8 cellular contexts compared by ENCODE assay signal in the genomic region with DNA sequence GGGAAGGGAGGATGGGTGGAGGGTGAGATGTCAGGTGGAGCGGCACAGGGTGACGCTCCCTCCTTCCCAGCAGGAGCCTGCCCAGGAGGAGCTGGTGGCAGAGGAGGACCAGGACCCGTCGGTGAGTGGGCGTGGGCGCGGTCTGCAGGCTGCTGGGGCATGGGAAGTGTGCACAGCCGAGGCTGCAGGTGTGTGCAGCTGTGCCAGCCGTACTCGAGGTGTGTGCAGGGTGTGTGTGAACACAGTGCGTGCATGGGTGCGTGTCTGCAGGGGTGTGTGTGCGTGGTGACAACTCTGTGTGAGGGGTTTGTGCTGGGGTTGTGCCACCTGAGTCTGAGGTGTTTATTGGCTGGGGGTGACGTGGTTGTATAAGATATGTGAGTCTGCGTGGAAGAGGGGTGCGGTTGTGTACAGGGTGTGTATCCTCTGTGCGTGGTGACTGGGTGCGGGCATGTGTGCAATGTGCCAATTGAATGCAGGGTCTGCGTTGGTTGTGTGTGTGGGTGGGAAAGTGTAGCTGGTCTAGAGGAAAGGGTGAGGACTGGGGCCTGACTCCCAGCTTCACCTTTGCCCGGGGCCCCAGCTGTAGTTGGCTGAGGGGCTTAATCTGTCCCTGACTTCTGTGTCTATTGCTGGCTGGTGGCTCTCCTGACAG. TPM values are rescaled to one million over a fixed set of nuclear protein-coding genes. Genes with fewer than 3 reads are reported as not detected.
DNase-seq lines count a peak whose midpoint lies in the region; ATAC-seq and TF ChIP-seq lines count a peak whose summit lies in the region.

No MANE protein-coding gene starts in this region.

- H3K23ac ChIP-seq in trophoblast cell (ENCODE audit: low read length): no peak overlapping the region

- H3K9ac ChIP-seq in GM23248 (peak overlapping the region; percentile 81), trophoblast cell (ENCODE audit: low read length) (no peak overlapping the region)

- 0 out of 2 replicates have a peak, but pooled peaks cover 5% of the 10 kb centered on the region for H3F3A ChIP-seq in GM23248 (ENCODE audit: insufficient read depth)

- H3K4ac ChIP-seq in trophoblast cell (ENCODE audit: low read depth, low read length): no peak overlapping the region

- H3K4me2 ChIP-seq in GM23248 (ENCODE audit: unreplicated experiment): peak overlapping the region; percentile 76
- H3K4me2 ChIP-seq in trophoblast cell (ENCODE audit: low read length): peak overlapping the region; percentile 99

- H2AK5ac ChIP-seq in trophoblast cell (ENCODE audit: low read length): no peak overlapping the region

- no peak overlapping the region for H3K14ac ChIP-seq in trophoblast cell (ENCODE audit: low read length)

- peak overlapping the region; percentile 56 for H4K8ac ChIP-seq in trophoblast cell (ENCODE audit: low read depth, low read length)

- peaks cover 6% of the 10 kb centered on the region for H3K79me1 ChIP-seq in trophoblast cell (ENCODE audit: low read length)

- TF ChIP-seq CTCF in gastroesophageal sphincter (IDR thresholded peaks at IDR 0.05): no peak

- H3K27me3 ChIP-seq in GM23248 (replicated peaks; ENCODE audit: insufficient read depth): no peaks in the 10 kb centered on the region
- H3K27me3 ChIP-seq in gastroesophageal sphincter: no peaks in the 10 kb centered on the region
- H3K27me3 ChIP-seq in trophoblast cell (ENCODE audit: insufficient read depth, low read length): no peaks in the 10 kb centered on the region

- no peak for TF ChIP-seq POLR2A in gastroesophageal sphincter (IDR thresholded peaks at IDR 0.05)

- no peak overlapping the region for H4K91ac ChIP-seq in trophoblast cell (ENCODE audit: low read depth, low read length)

- ATAC-seq in gastroesophageal sphincter: peak; percentile 48
- ATAC-seq in GM18870 (IDR thresholded peaks at IDR 0.05; ENCODE audit: unreplicated experiment): no peak
- no peak for ATAC-seq in GM21447 (IDR thresholded peaks at IDR 0.05; ENCODE audit: unreplicated experiment)

- no peaks in the 10 kb centered on the region for H3K36me3 ChIP-seq in GM23248 (ENCODE audit: low read depth)
- H3K36me3 ChIP-seq in gastroesophageal sphincter: peaks cover 0 to 32% of the 10 kb centered on the region in 2 donors
- no peaks in the 10 kb centered on the region for H3K36me3 ChIP-seq in trophoblast cell (ENCODE audit: control insufficient read depth in 1 of 2, insufficient read depth in 2 of 2, low read length in 2 of 2)

- H3K9me3 ChIP-seq in GM23248 (ENCODE audit: low read depth) (no peaks in the 10 kb centered on the region), gastroesophageal sphincter (no peaks in the 10 kb centered on the region), trophoblast cell (ENCODE audit: insufficient read depth, low read depth, low read length) (no peaks in the 10 kb centered on the region)

- H3K4me1 ChIP-seq in GM23248 (ENCODE audit: insufficient read depth): no peaks in the 10 kb centered on the region
- peaks cover 0 to 29% (median 14%) of the 10 kb centered on the region in 3 donors for H3K4me1 ChIP-seq in gastroesophageal sphincter
- peaks cover 6 to 10% of the 10 kb centered on the region in 2 experiments for H3K4me1 ChIP-seq in trophoblast cell (ENCODE audit: control insufficient read depth in 1 of 2, insufficient read depth in 2 of 2, low read length in 2 of 2)

- H2BK120ac ChIP-seq in trophoblast cell (ENCODE audit: insufficient read depth, low read length, poor library complexity): no peak overlapping the region

- no peak overlapping the region for H3K27ac ChIP-seq in GM23248
- peak overlapping the region; percentile 55 to 94 (median 94) for H3K27ac ChIP-seq in gastroesophageal sphincter
- H3K27ac ChIP-seq in trophoblast cell (ENCODE audit: low read depth, low read length): no peak overlapping the region

- in situ Hi-C loops in GM23248 (cut with MboI): no loop called here

- peak overlapping the region; percentile 56 for H4K12ac ChIP-seq in trophoblast cell (ENCODE audit: low read depth, low read length)

- TF ChIP-seq EP300 in gastroesophageal sphincter (IDR thresholded peaks at IDR 0.05): no peak

- peak overlapping the region; percentile 87 for H2AFZ ChIP-seq in GM23248
- H2AFZ ChIP-seq in trophoblast cell (ENCODE audit: insufficient read depth, low read length, poor library complexity): peak overlapping the region; percentile 33

- H3K18ac ChIP-seq in trophoblast cell (ENCODE audit: low read length): no peak overlapping the region

- H3K79me2 ChIP-seq in GM23248 (ENCODE audit: insufficient read depth) (no peaks in the 10 kb centered on the region), trophoblast cell (ENCODE audit: control insufficient read depth, insufficient read depth, low read length, poor library complexity) (no peaks in the 10 kb centered on the region)

- no peaks in the 10 kb centered on the region for H4K20me1 ChIP-seq in GM23248 (ENCODE audit: insufficient read depth)

- no peaks in the 10 kb centered on the region for H3K9me2 ChIP-seq in GM23248 (ENCODE audit: insufficient read depth)

- H3K4me3 ChIP-seq in GM23248 (peak overlapping the region; percentile 79), gastroesophageal sphincter (peak overlapping the region; percentile 62 to 77), trophoblast cell (ENCODE audit: low read depth, low read length) (no peak overlapping the region)

- no peak overlapping the region for H2BK5ac ChIP-seq in trophoblast cell (ENCODE audit: low read depth, low read length, poor library complexity)

- WGBS in GM23248 (ENCODE audit: low coverage in 1 of 2, low lambda C conversion rate in 2 of 2, missing lambda C conversion rate in 2 of 2), 2 experiments: 25 to 26% methylated on average over 20 of the region's 20 CpGs
- 22% methylated on average over 3 of the region's 20 CpGs; no CpG with 5 or more reads in 1 of the 2 donors for WGBS in gastroesophageal sphincter (ENCODE audit: low coverage in 1 of 2), 2 donors
- WGBS in trophoblast cell (ENCODE audit: extremely low coverage, insufficient coverage, insufficient read length): no CpG with 5 or more reads among the region's 20 CpGs

- DNase-seq in GM23248 (peak; percentile 52), activated T-helper 1 cell treated with Interleukin-2 at 50 U/mL for 16 hours (ENCODE audit: low read depth) (peak; percentile 25), trophoblast cell (no peak), SIG-M5 (lab: John Stamatoyannopoulos, UW) (no peak), NCI-H345 treated with DMSO at 0.1 percent for 48 hours (lab: John Stamatoyannopoulos, UW; ENCODE audit: unreplicated experiment) (no peak)

- no peak overlapping the region for H2BK12ac ChIP-seq in trophoblast cell (ENCODE audit: low read length)

RNA-seq across cellular contexts. Expression of a gene that starts 0.7 kb away (rescaled TPM):
- 21.9 and 34.3 TPM in 2 replicates for total RNA-seq in GM23248 (2014; rRNA removed; shearing (Covaris generic))
- 14.0 and 18.7 TPM in 2 replicates for polyA plus RNA-seq in GM23248 (2016; fragmentation: Nextera tagmentation; extraction: Ambion mirVana)
- 100 to 1,000 TPM in 1 of 4 donors, 10 to 100 TPM in 3; 61.1 to 108 (median 84.7) TPM for total RNA-seq in gastroesophageal sphincter
- 3.1 TPM in 2 replicates for polyA plus RNA-seq in trophoblast cell (2013)

RNA-seq across cellular contexts. Expression of a gene that starts 9.0 kb away (rescaled TPM):
- total RNA-seq in GM23248 (2014; rRNA removed; shearing (Covaris generic)): 1.5 TPM in 1 of 2 replicates, not detected in the other
- 1.4 and 2.0 TPM in 2 replicates for polyA plus RNA-seq in GM23248 (2016; fragmentation: Nextera tagmentation; extraction: Ambion mirVana)
- 10 to 100 TPM; 14.5 to 47.1 (median 27.2) TPM for total RNA-seq in gastroesophageal sphincter
- 0.49 and 0.62 TPM in 2 replicates for polyA plus RNA-seq in trophoblast cell (2013)

RNA-seq across cellular contexts. Expression of a gene that starts 12.2 kb away (rescaled TPM):
- 82.5 and 111 TPM in 2 replicates for total RNA-seq in GM23248 (2014; rRNA removed; shearing (Covaris generic))
- polyA plus RNA-seq in GM23248 (2016; fragmentation: Nextera tagmentation; extraction: Ambion mirVana): 1.3 and 1.9 TPM in 2 replicates
- 10 to 100 TPM; 68.3 to 94.7 (median 79.6) TPM for total RNA-seq in gastroesophageal sphincter
- polyA plus RNA-seq in trophoblast cell (2013): 35.5 and 36.6 TPM in 2 replicates

RNA-seq across cellular contexts. Expression of a gene that starts 29.9 kb away (rescaled TPM):
- 51.1 and 55.0 TPM in 2 replicates for total RNA-seq in GM23248 (2014; rRNA removed; shearing (Covaris generic))
- polyA plus RNA-seq in GM23248 (2016; fragmentation: Nextera tagmentation; extraction: Ambion mirVana): 84.5 and 88.1 TPM in 2 replicates
- total RNA-seq in gastroesophageal sphincter: 10 to 100 TPM in 3 of 4 donors, 1 to 10 TPM in 1; 7.9 to 83.1 (median 46.1) TPM
- 1.4 and 1.5 TPM in 2 replicates for polyA plus RNA-seq in trophoblast cell (2013)

RNA-seq across cellular contexts. Expression of a gene that starts 34.1 kb away (rescaled TPM):
- total RNA-seq in GM23248 (2014; rRNA removed; shearing (Covaris generic)): 127 and 195 TPM in 2 replicates
- polyA plus RNA-seq in GM23248 (2016; fragmentation: Nextera tagmentation; extraction: Ambion mirVana): 63.2 and 65.9 TPM in 2 replicates
- 10 to 100 TPM; 38.1 to 66.5 (median 51.2) TPM for total RNA-seq in gastroesophageal sphincter
- 91.5 and 95.4 TPM in 2 replicates for polyA plus RNA-seq in trophoblast cell (2013)

Comparison
In these comparisons a context has a peak if more than half of its experiments do, and no peak if none do; other contexts are left out.
1. DNase-seq: peak in GM23248 (single experiment) and activated T-helper 1 cell treated with Interleukin-2 at 50 U/mL for 16 hours (single experiment); none in trophoblast cell (0 of 2), SIG-M5 (single experiment) and NCI-H345 treated with DMSO at 0.1 percent for 48 hours (single experiment).
2. H3K27ac ChIP-seq: peak in gastroesophageal sphincter (4 of 4); none in GM23248 (single experiment) and trophoblast cell (single experiment).